ENCODE assay signal across 8 cellular contexts in genomic region chr21:38669186-38669585, GRCh38.
A peak's percentile ranks its signal among the peaks of the same experiment; 100 is the strongest.
DNase-seq lines count a peak whose midpoint lies in the region; ATAC-seq and TF ChIP-seq lines count a peak whose summit lies in the region.

No MANE protein-coding gene starts in this region.

- H3K4me1 ChIP-seq in ovary (ENCODE audit: insufficient read depth), result peaks cover 3% of the 10 kb centered on the region

- DNase-seq in D341Med (ENCODE audit: low spot score) (peak; percentile 60), KBM-7 (peak; percentile 35), left lobe of liver (ENCODE audit: low spot score) (no peak), ovary (no peak)

- H3K9me2 ChIP-seq in SU-DHL-6 (replicated peaks; ENCODE audit: insufficient read depth, low read length), result no peaks in the 10 kb centered on the region

- H3K27ac ChIP-seq in SU-DHL-6 (ENCODE audit: low read depth, low read length), result no peak overlapping the region
- H3K27ac ChIP-seq in ovary, result no peak overlapping the region

- 84 to 89% (median 86%) methylated on average over 6 of the region's 6 CpGs for WGBS in ovary, 3 donors

- H3K4me3 ChIP-seq in SU-DHL-6 (ENCODE audit: insufficient read depth, low read length, poor library complexity, severe bottlenecking), result no peak overlapping the region
- H3K4me3 ChIP-seq in ovary, result no peak overlapping the region

- ATAC-seq in left lobe of liver, result peak; percentile 80
- ATAC-seq in GM21381 (IDR thresholded peaks at IDR 0.05; ENCODE audit: unreplicated experiment), result no peak
- no peak for ATAC-seq in HG03196 (IDR thresholded peaks at IDR 0.05; ENCODE audit: unreplicated experiment)
- no peak for ATAC-seq in HG03175 (IDR thresholded peaks at IDR 0.05; ENCODE audit: unreplicated experiment)

- no peak overlapping the region for H2AFZ ChIP-seq in SU-DHL-6 (ENCODE audit: low read depth, low read length, severe bottlenecking)

- H3K27me3 ChIP-seq in SU-DHL-6 (ENCODE audit: low read length) (no peaks in the 10 kb centered on the region), ovary (no peaks in the 10 kb centered on the region)

- H4K20me1 ChIP-seq in SU-DHL-6 (ENCODE audit: low read depth, low read length), result no peaks in the 10 kb centered on the region

- no peaks in the 10 kb centered on the region for H3K79me2 ChIP-seq in SU-DHL-6 (ENCODE audit: insufficient read depth, low read length)

- H3K4me2 ChIP-seq in SU-DHL-6 (ENCODE audit: low read depth, low read length, poor library complexity, severe bottlenecking), result no peak overlapping the region

- H3K9ac ChIP-seq in SU-DHL-6 (ENCODE audit: low read length), result no peak overlapping the region

- H3K9me3 ChIP-seq in SU-DHL-6 (ENCODE audit: insufficient read depth, low read length), result no peaks in the 10 kb centered on the region
- H3K9me3 ChIP-seq in ovary, result no peaks in the 10 kb centered on the region

- intact Hi-C loops in ovary (cut with DNase I), result no loop called here

- no peaks in the 10 kb centered on the region for H3K36me3 ChIP-seq in SU-DHL-6 (ENCODE audit: low read length)
- H3K36me3 ChIP-seq in ovary, result no peaks in the 10 kb centered on the region

- TF ChIP-seq CTCF in SU-DHL-6 (IDR thresholded peaks at IDR 0.05; ENCODE audit: insufficient read depth, low read length, poor library complexity, severe bottlenecking), result peak; percentile 9
- TF ChIP-seq CTCF in ovary (IDR thresholded peaks at IDR 0.05), result no peak

- H3F3A ChIP-seq in SU-DHL-6 (ENCODE audit: insufficient read depth), result no peaks in the 10 kb centered on the region

- TF ChIP-seq EP300 in ovary (IDR thresholded peaks at IDR 0.05), result no peak

- in situ Hi-C loops in KBM-7 (cut with MboI; ENCODE audit: low pct_unique_long_range_greater_than_20kb, low sequenced_read_pairs), result no loop called here

- no peak for TF ChIP-seq POLR2A in ovary (IDR thresholded peaks at IDR 0.05)

Comparison
In these comparisons a context has a peak if more than half of its experiments do, and no peak if none do; other contexts are left out.
1. DNase-seq: peak in D341Med (single experiment) and KBM-7 (single experiment); none in left lobe of liver (single experiment) and ovary (0 of 5).